In the genomic region with DNA sequence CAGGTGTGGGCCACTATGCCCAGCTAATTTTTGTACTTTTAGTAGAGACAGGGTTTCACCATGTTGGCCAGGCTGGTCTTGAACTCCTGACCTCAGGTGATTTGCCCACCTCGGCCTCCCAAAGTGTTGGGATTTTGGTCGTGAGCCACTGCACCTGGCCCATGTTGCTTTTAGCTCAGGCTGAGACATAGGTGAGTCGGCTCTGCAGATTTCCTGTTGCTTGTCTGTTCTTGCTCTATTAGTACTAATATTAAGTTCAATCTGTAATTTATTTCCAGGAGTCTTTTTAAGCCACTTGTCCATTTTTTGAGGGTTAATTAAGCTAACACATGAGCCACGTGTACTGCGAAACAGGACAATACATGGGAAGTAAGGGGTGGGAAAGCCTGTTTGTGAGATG, we compare ENCODE assay signal across 25 cellular contexts.
"Had no signal": no experiment of that assay in that cellular context is flagged by ENCODE, and none has a peak within 500 bp of the region (broad histone marks: within the 10 kb centered on the region; RNA-seq: fewer than 3 reads in every experiment).

No MANE protein-coding gene starts in this region.

- H3K27ac ChIP-seq: neural progenitor cell, ovary, parathyroid adenoma, psoas muscle, right lobe of liver, sigmoid colon, suprapubic skin, testis, tibial artery, transverse colon, upper lobe of right lung, uterus had no signal

- H3K36me3 ChIP-seq: neural progenitor cell, ovary, right lobe of liver, sigmoid colon, suprapubic skin, tibial artery, transverse colon, upper lobe of right lung, uterus had no signal

- H3K9ac ChIP-seq: neural progenitor cell, parathyroid adenoma had no signal

- H3K4me3 ChIP-seq: neural progenitor cell, ovary, psoas muscle, right lobe of liver, sigmoid colon, suprapubic skin, testis, tibial artery, transverse colon, upper lobe of right lung, uterus had no signal

- FAIRE-seq: small intestine had no signal

- H3K79me2 ChIP-seq: parathyroid adenoma had no signal

- H3K4me1 ChIP-seq: neural progenitor cell, right lobe of liver, sigmoid colon, suprapubic skin, tibial artery, upper lobe of right lung, uterus had no signal

- H3K4me2 ChIP-seq: neural progenitor cell had no signal

- H2AFZ ChIP-seq: neural progenitor cell, parathyroid adenoma had no signal

- DNase-seq: natural killer cell; occipital lobe; ovary; posterior cingulate gyrus; psoas muscle; right cardiac atrium; right lobe of liver; sigmoid colon; small intestine; stimulated activated CD4-positive, alpha-beta T cell treated with anti-CD3 and anti-CD28 coated beads, Interleukin-15, amount 100 ng/mL, for 24 hours; stimulated activated CD4-positive, alpha-beta T cell treated with anti-CD3 and anti-CD28 coated beads, Interleukin-2, amount 100 ng/mL, for 24 hours; stimulated activated CD4-positive, alpha-beta T cell treated with anti-CD3 and anti-CD28 coated beads, Interleukin-2, amount 100 ng/mL, for 48 hours; stimulated activated CD4-positive, alpha-beta T cell treated with anti-CD3 and anti-CD28 coated beads, Interleukin-4, amount 100 ng/mL, for 24 hours; stimulated activated naive CD4-positive, alpha-beta T cell; stimulated activated naive CD8-positive, alpha-beta T cell treated with anti-CD3 and anti-CD28 coated beads, Interleukin-15, amount 100 ng/mL, for 72 hours; stimulated activated naive CD8-positive, alpha-beta T cell treated with anti-CD3 and anti-CD28 coated beads, Interleukin-15, Interleukin-2, amounts not matched to agents 100 U/mL and 50 U/mL, for 24 hours; substantia nigra; testis; tibial artery; transverse colon; upper lobe of right lung; uterus had no signal

- H3K9me3 ChIP-seq: ovary, psoas muscle, right lobe of liver, suprapubic skin, testis, upper lobe of right lung, uterus had no signal

- H3K27me3 ChIP-seq: neural progenitor cell, ovary, right lobe of liver, sigmoid colon, suprapubic skin, testis, tibial artery, transverse colon, upper lobe of right lung, uterus had no signal
